19 cellular contexts compared by ENCODE assay signal in genomic region chr22:18119409-18120110, GRCh38. TPM values are rescaled to one million over a fixed set of nuclear protein-coding genes. Genes with fewer than 3 reads are reported as not detected.
DNase-seq lines count a peak whose midpoint lies in the region; FAIRE-seq and TF ChIP-seq lines count a peak whose summit lies in the region.
"Had no signal": no experiment of that assay in that cellular context is flagged by ENCODE, and none has a peak within 500 bp of the region (broad histone marks: within the 10 kb centered on the region; RNA-seq: fewer than 3 reads in every experiment).

No MANE protein-coding gene starts in this region.

- no peaks in the 10 kb centered on the region for H3K4me1 ChIP-seq in endodermal cell (ENCODE audit: control insufficient read depth, insufficient read depth, low read length)
- no peaks in the 10 kb centered on the region for H3K4me1 ChIP-seq in SJCRH30
- H3K4me1 ChIP-seq: left lung, pancreas had no signal

- no peaks in the 10 kb centered on the region for H3K27me3 Mint-ChIP-seq in endodermal cell (ENCODE audit: insufficient read depth)

- FAIRE-seq in frontal cortex (lab: Jason Lieb, UNC) = no peak
- FAIRE-seq: GM18507, pancreas, TTC549 had no signal

- no peaks in the 10 kb centered on the region for H3K9me3 Mint-ChIP-seq in endodermal cell

- H3K4me3 Mint-ChIP-seq in endodermal cell = no peak overlapping the region

- H3K27ac ChIP-seq in endodermal cell (ENCODE audit: low read depth, low read length) = no peak overlapping the region
- H3K27ac ChIP-seq in SJCRH30 = no peak overlapping the region
- H3K27ac ChIP-seq: GM23248, left lung, pancreas had no signal

- H3K36me3 Mint-ChIP-seq in endodermal cell (ENCODE audit: low read depth) = no peaks in the 10 kb centered on the region

- H3K4me1 Mint-ChIP-seq in endodermal cell = no peaks in the 10 kb centered on the region

- H3K4me3 ChIP-seq in endodermal cell (ENCODE audit: low read length) (no peak overlapping the region), SJCRH30 (no peak overlapping the region)
- H3K4me3 ChIP-seq: GM23248, left lung, pancreas, smooth muscle cell had no signal

- intact Hi-C loops in posterior vena cava (cut with DNase I) = no loop called here

- no peak overlapping the region for H3K27ac Mint-ChIP-seq in endodermal cell

- no peak overlapping the region for H3K9ac ChIP-seq in endodermal cell (ENCODE audit: extremely low read depth, low read length, poor library complexity, severe bottlenecking)
- H3K9ac ChIP-seq: GM23248 had no signal

- DNase-seq in EH (ENCODE audit: low read depth) = peak; percentile 17
- peak; percentile 73 for DNase-seq in M059J (ENCODE audit: low read depth)
- peak; percentile 22 for DNase-seq in endodermal cell
- DNase-seq in posterior vena cava (ENCODE audit: low spot score) = peak; percentile 67
- DNase-seq in activated CD4-positive, CD25-positive, alpha-beta regulatory T cell (lab: John Stamatoyannopoulos, UW) = no peak
- DNase-seq in SJCRH30 = no peak
- DNase-seq in frontal cortex (ENCODE audit: low spot score in 2 of 2) = no peak
- DNase-seq in T1000 (lab: John Stamatoyannopoulos, UW) = no peak
- DNase-seq: activated effector memory CD4-positive, alpha-beta T cell treated with Interleukin-2 at 50 U/mL for 16 hours; amygdala; DMS153; GM23248; left lung; NCI-H774; pancreas; trophoblast cell had no signal

- H3K36me3 ChIP-seq in endodermal cell (ENCODE audit: control insufficient read depth, insufficient read depth, low read length) (no peaks in the 10 kb centered on the region), SJCRH30 (no peaks in the 10 kb centered on the region)
- H3K36me3 ChIP-seq: left lung, pancreas had no signal

- no peaks in the 10 kb centered on the region for H3K9me3 ChIP-seq in endodermal cell (ENCODE audit: control insufficient read depth, low read length)
- H3K9me3 ChIP-seq in SJCRH30 (replicated peaks) = no peaks in the 10 kb centered on the region
- H3K9me3 ChIP-seq: left lung, pancreas had no signal

- WGBS in endodermal cell (ENCODE audit: insufficient coverage in 1 of 2, insufficient read length in 1 of 2), 2 experiments = 92 to 95% methylated on average over 6 to 18 of the region's 18 CpGs

- no peak for TF ChIP-seq CTCF in endodermal cell (conservative IDR thresholded peaks at IDR 0.05)

- H3K27me3 ChIP-seq in endodermal cell (ENCODE audit: control insufficient read depth, insufficient read depth, low read length, poor library complexity, severe bottlenecking) (no peaks in the 10 kb centered on the region), SJCRH30 (no peaks in the 10 kb centered on the region)
- H3K27me3 ChIP-seq: left lung, pancreas had no signal

RNA-seq across cellular contexts. Expression of gene TUBA8, which starts 9.0 kb away (rescaled TPM):
- total RNA-seq in M059J (2014; rRNA removed; shearing (Covaris generic)) = 1.3 and 1.7 TPM in 2 replicates
- total RNA-seq in endodermal cell (under 1 TPM; 0.58 to 0.66 TPM), posterior vena cava (1 to 10 TPM; 2.3 to 2.8 TPM), frontal cortex (2.9 TPM)
- polyA plus RNA-seq in endodermal cell (2013, experiment 1 of 2) = 1.3 TPM
- 1.5 TPM for polyA plus RNA-seq in endodermal cell (2013, experiment 2 of 2)
- total RNA-seq in SJCRH30 (2014; rRNA removed; shearing (Covaris generic)) = 0.89 TPM in 1 of 2 replicates, not detected in the other
- polyA plus RNA-seq: GM23248 had no signal

RNA-seq across cellular contexts. Expression of gene USP18, which starts 30.4 kb away (rescaled TPM):
- total RNA-seq in M059J (2014; rRNA removed; shearing (Covaris generic)) = 159 and 164 TPM in 2 replicates
- total RNA-seq in endodermal cell (1 to 10 TPM; 1.3 to 1.9 TPM), posterior vena cava (1 to 10 TPM; 5.9 to 8.1 TPM), frontal cortex (1.2 TPM)
- 2.6 TPM for polyA plus RNA-seq in endodermal cell (2013, experiment 1 of 2)
- polyA plus RNA-seq in endodermal cell (2013, experiment 2 of 2) = 2.6 TPM
- total RNA-seq in SJCRH30 (2014; rRNA removed; shearing (Covaris generic)) = 3.1 and 3.7 TPM in 2 replicates

RNA-seq across cellular contexts. Expression of gene PEX26, which starts 41.8 kb away (rescaled TPM):
- total RNA-seq in M059J (2014; rRNA removed; shearing (Covaris generic)) = 10.4 and 14.6 TPM in 2 replicates
- total RNA-seq in endodermal cell = 10 to 100 TPM; 43.1 to 45.7 TPM
- 27.9 TPM for polyA plus RNA-seq in endodermal cell (2013, experiment 1 of 2)
- 24.7 TPM for polyA plus RNA-seq in endodermal cell (2013, experiment 2 of 2)
- 10 to 100 TPM; 25.5 to 28.5 TPM for total RNA-seq in posterior vena cava
- total RNA-seq in SJCRH30 (2014; rRNA removed; shearing (Covaris generic)) = 14.4 and 16.4 TPM in 2 replicates
- 9.4 TPM for total RNA-seq in frontal cortex

Comparison
In these comparisons a context has a peak if more than half of its experiments do, and no peak if none do; other contexts are left out.
1. DNase-seq: peak in EH (single experiment), M059J (single experiment), endodermal cell (single experiment) and posterior vena cava (single experiment); none in activated CD4-positive, CD25-positive, alpha-beta regulatory T cell (0 of 4), SJCRH30 (0 of 2), frontal cortex (0 of 2) and T1000 (single experiment).
2. RNA of gene USP18, which starts 30.4 kb away (total RNA-seq): 159 to 164 TPM in M059J; 5.9 to 8.1 TPM in posterior vena cava, 3.1 to 3.7 TPM in SJCRH30, 1.3 to 1.9 TPM in endodermal cell and 1.2 TPM in frontal cortex (single experiment); every median in the first group is over 10 times any median in the second.